In the genomic region with DNA sequence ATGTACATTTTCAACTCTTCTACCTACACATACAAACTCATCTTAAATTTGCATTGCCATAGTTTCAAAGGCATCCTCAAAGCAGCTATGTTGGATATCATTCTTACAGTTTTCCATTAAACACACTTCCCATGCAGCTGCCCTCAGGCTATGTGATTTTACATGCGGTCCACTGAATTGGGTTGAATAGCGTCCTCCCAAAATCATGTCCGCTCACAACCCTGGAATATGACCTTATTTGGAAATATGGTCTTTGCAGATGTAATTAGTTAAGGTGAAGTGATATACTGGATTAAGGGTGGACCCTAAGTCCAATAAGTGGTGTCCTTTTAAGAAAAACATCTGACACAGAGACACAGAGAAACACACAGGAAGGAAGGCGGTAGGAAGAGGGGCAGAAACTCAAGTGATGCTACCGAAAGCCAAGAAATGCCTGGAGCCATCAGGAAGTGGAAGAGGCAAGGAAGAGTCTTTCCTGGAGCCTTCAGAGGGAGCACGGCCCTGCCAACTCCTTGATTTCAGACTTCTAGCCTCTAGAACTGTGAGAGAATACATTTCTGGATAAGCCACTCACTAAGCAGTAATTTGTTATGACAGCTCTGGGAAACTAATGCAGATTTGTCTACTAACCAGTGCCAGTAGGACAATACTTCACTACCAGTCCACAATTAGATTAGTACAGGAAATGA, we compare ENCODE assay signal across 15 cellular contexts. TPM values are rescaled to one million over a fixed set of nuclear protein-coding genes. Genes with fewer than 3 reads are reported as not detected.
A peak's percentile ranks its signal among the peaks of the same experiment; 100 is the strongest.
DNase-seq lines count a peak whose midpoint lies in the region; ATAC-seq and TF ChIP-seq lines count a peak whose summit lies in the region.
"Had no signal": no experiment of that assay in that cellular context is flagged by ENCODE, and none has a peak within 500 bp of the region (broad histone marks: within the 10 kb centered on the region; RNA-seq: fewer than 3 reads in every experiment).

No MANE protein-coding gene starts in this region.

- H3K4me1 ChIP-seq in HUES64 (ENCODE audit: insufficient read depth, low read length) (peaks cover 75% of the 10 kb centered on the region), right lobe of liver (peaks cover 0 to 34% (median 8%) of the 10 kb centered on the region in 4 donors), stomach smooth muscle (ENCODE audit: control insufficient read depth, insufficient read depth, low read length) (peaks cover 26% of the 10 kb centered on the region)

- H3K9ac ChIP-seq in HUES64 (ENCODE audit: low read depth, low read length): no peak overlapping the region
- peak overlapping the region in 1 of 2 donors; percentile 23 for H3K9ac ChIP-seq in stomach smooth muscle (ENCODE audit: low read length in 2 of 2)

- CTCF ChIA-PET in activated naive CD4-positive, alpha-beta T cell treated with anti-CD3 and anti-CD28 coated beads, Interleukin-2, amount 10 ng/mL, durations not matched to agents 7 days and 5 days (lab: Charles Lee): no interaction called here

- intact Hi-C loops in right lobe of liver (cut with DNase I): no loop called here

- in situ Hi-C loops in brain microvascular endothelial cell (cut with HindIII; ENCODE audit: low pct_ligation_motif_present, low sequenced_read_pairs): no loop called here

- no peak for ATAC-seq in right lobe of liver
- ATAC-seq: esophagus mucosa had no signal

- 84% methylated on average over 6 of the region's 6 CpGs for WGBS in HUES64
- 64% methylated on average over 6 of the region's 6 CpGs for WGBS in right lobe of liver (ENCODE audit: insufficient coverage, low coverage, low lambda C conversion rate, missing lambda C conversion rate)

- H3K27me3 Mint-ChIP-seq in activated naive CD4-positive, alpha-beta T cell treated with anti-CD3 and anti-CD28 coated beads, Interleukin-2, amount 10 ng/mL, durations not matched to agents 7 days and 5 days: peaks cover 17% of the 10 kb centered on the region

- no peak overlapping the region for H3K4me3 Mint-ChIP-seq in activated naive CD4-positive, alpha-beta T cell treated with anti-CD3 and anti-CD28 coated beads, Interleukin-2, amount 10 ng/mL, durations not matched to agents 7 days and 5 days
- H3K4me3 Mint-ChIP-seq: activated B cell treated with CpG ODN at 0.5 μM for 24 hours; activated T-cell treated with anti-CD3 and anti-CD28 coated beads, Interleukin-2, amount 50 U/mL, for 24 hours; neural crest cell had no signal

- H3K27ac Mint-ChIP-seq in activated naive CD4-positive, alpha-beta T cell treated with anti-CD3 and anti-CD28 coated beads, Interleukin-2, amount 10 ng/mL, durations not matched to agents 7 days and 5 days: no peak overlapping the region
- H3K27ac Mint-ChIP-seq: activated B cell treated with CpG ODN at 0.5 μM for 24 hours; activated T-cell treated with anti-CD3 and anti-CD28 coated beads, Interleukin-2, amount 50 U/mL, for 24 hours had no signal

- TF ChIP-seq CTCF in brain microvascular endothelial cell (IDR thresholded peaks at IDR 0.05; ENCODE audit: low read depth, low read length, missing control alignments): no peak
- TF ChIP-seq CTCF in right lobe of liver (IDR thresholded peaks at IDR 0.05): no peak

- peak overlapping the region; percentile 31 for H3K27ac ChIP-seq in HUES64 (ENCODE audit: low read depth, low read length)
- peak overlapping the region; percentile 88 for H3K27ac ChIP-seq in brain microvascular endothelial cell
- H3K27ac ChIP-seq in right lobe of liver: peak overlapping the region; percentile 2 to 63 (median 46)
- H3K27ac ChIP-seq in stomach smooth muscle (ENCODE audit: low read length): peak overlapping the region; percentile 2
- H3K27ac ChIP-seq: SJCRH30 had no signal

- no peak for DNase-seq in brain microvascular endothelial cell
- DNase-seq in right lobe of liver: no peak
- DNase-seq in activated T-cell treated with anti-CD3 and anti-CD28 coated beads, Interleukin-2, amount 50 U/mL, for 1 hour: no peak
- no peak for DNase-seq in medulla oblongata (ENCODE audit: extremely low spot score)
- no peak for DNase-seq in activated naive CD4-positive, alpha-beta T cell treated with anti-CD3 and anti-CD28 coated beads, Interleukin-2, amount 10 ng/mL, durations not matched to agents 7 days and 5 days
- DNase-seq: activated B cell treated with CpG ODN at 0.5 μM for 24 hours; activated T-cell treated with anti-CD3 and anti-CD28 coated beads, Interleukin-2, amount 50 U/mL, for 24 hours; COR-L47; SJCRH30; stimulated activated CD4-positive, alpha-beta T cell treated with anti-CD3 and anti-CD28 coated beads, Interleukin-4, amount 100 ng/mL, for 1 hour had no signal

- no peaks in the 10 kb centered on the region for H3K9me3 Mint-ChIP-seq in activated naive CD4-positive, alpha-beta T cell treated with anti-CD3 and anti-CD28 coated beads, Interleukin-2, amount 10 ng/mL, durations not matched to agents 7 days and 5 days
- H3K9me3 Mint-ChIP-seq: activated B cell treated with CpG ODN at 0.5 μM for 24 hours; activated T-cell treated with anti-CD3 and anti-CD28 coated beads, Interleukin-2, amount 50 U/mL, for 24 hours; neural crest cell had no signal

- TF ChIP-seq POLR2A in right lobe of liver (IDR thresholded peaks at IDR 0.05): no peak

- peaks cover 5% of the 10 kb centered on the region for H3K4me1 Mint-ChIP-seq in activated naive CD4-positive, alpha-beta T cell treated with anti-CD3 and anti-CD28 coated beads, Interleukin-2, amount 10 ng/mL, durations not matched to agents 7 days and 5 days
- H3K4me1 Mint-ChIP-seq: activated B cell treated with CpG ODN at 0.5 μM for 24 hours had no signal

- H3K9me3 ChIP-seq in HUES64 (ENCODE audit: insufficient read depth, low read depth, low read length) (no peaks in the 10 kb centered on the region), right lobe of liver (no peaks in the 10 kb centered on the region), stomach smooth muscle (ENCODE audit: control insufficient read depth in 2 of 2, low read length in 2 of 2) (no peaks in the 10 kb centered on the region)
- H3K9me3 ChIP-seq: SJCRH30 had no signal

- no peak overlapping the region for H3K4me3 ChIP-seq in HUES64 (ENCODE audit: low read length)
- no peak overlapping the region for H3K4me3 ChIP-seq in brain microvascular endothelial cell (ENCODE audit: low read depth, low read length)
- H3K4me3 ChIP-seq in right lobe of liver: no peak overlapping the region
- peak overlapping the region; percentile 17 to 23 for H3K4me3 ChIP-seq in stomach smooth muscle (ENCODE audit: low read length in 2 of 2)
- H3K4me3 ChIP-seq: cardiac muscle cell, SJCRH30 had no signal

- H3K36me3 ChIP-seq in HUES64 (ENCODE audit: insufficient read depth, low read length) (no peaks in the 10 kb centered on the region), brain microvascular endothelial cell (replicated peaks) (no peaks in the 10 kb centered on the region), right lobe of liver (no peaks in the 10 kb centered on the region), stomach smooth muscle (ENCODE audit: control insufficient read depth in 2 of 2, insufficient read depth in 2 of 2, low read length in 2 of 2) (no peaks in the 10 kb centered on the region)
- H3K36me3 ChIP-seq: cardiac muscle cell, SJCRH30 had no signal

- no peaks in the 10 kb centered on the region for H3K27me3 ChIP-seq in HUES64 (ENCODE audit: insufficient read depth, low read length)
- H3K27me3 ChIP-seq in brain microvascular endothelial cell (replicated peaks): no peaks in the 10 kb centered on the region
- H3K27me3 ChIP-seq in right lobe of liver: no peaks in the 10 kb centered on the region
- no peaks in the 10 kb centered on the region for H3K27me3 ChIP-seq in stomach smooth muscle (ENCODE audit: control insufficient read depth in 1 of 2, insufficient read depth in 2 of 2, low read length in 2 of 2)
- H3K27me3 ChIP-seq: cardiac muscle cell, SJCRH30 had no signal

- H3K36me3 Mint-ChIP-seq in activated naive CD4-positive, alpha-beta T cell treated with anti-CD3 and anti-CD28 coated beads, Interleukin-2, amount 10 ng/mL, durations not matched to agents 7 days and 5 days: no peaks in the 10 kb centered on the region

RNA-seq across cellular contexts. Expression of a gene that starts 42.6 kb away (rescaled TPM):
- 14.0 TPM for polyA plus RNA-seq in HUES64 (2013, experiment 1 of 2)
- polyA plus RNA-seq in HUES64 (2013, experiment 2 of 2): 18.4 TPM
- total RNA-seq in right lobe of liver: 10 to 100 TPM; 19.8 to 54.2 (median 28.5) TPM

Comparison
In these comparisons a context has a peak if more than half of its experiments do, and no peak if none do; other contexts are left out.
1. H3K27ac ChIP-seq: peak in every context shown above with its lines; median percentile 88 in brain microvascular endothelial cell; 46 in right lobe of liver; 31 in HUES64; 2 in stomach smooth muscle.
2. H3K4me3 ChIP-seq: peak in stomach smooth muscle (2 of 2); none in HUES64 (single experiment), brain microvascular endothelial cell (single experiment) and right lobe of liver (0 of 3).